In the genomic region with DNA sequence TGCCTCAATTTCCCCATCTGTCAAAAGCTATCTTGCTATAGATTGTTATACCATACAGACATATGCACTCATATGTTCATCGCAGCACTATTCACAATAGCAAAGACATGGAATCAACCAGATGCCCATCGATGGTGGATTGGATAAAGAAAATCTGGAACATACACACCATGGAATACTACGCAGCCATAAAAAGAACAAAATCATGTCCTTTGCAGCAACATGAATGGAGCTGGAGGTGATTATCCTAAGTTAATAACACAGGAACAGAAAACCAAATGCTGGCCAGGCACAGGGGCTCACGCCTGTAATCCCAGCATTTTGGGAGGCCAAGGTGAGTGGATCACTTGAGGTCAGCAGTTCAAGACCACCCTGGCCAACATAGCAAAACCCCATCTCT, we compare ENCODE assay signal across 1 cellular context. TPM values are rescaled to one million over a fixed set of nuclear protein-coding genes. Genes with fewer than 3 reads are reported as not detected.
"Had no signal": no experiment of that assay in that cellular context is flagged by ENCODE, and none has a peak within 500 bp of the region (broad histone marks: within the 10 kb centered on the region; RNA-seq: fewer than 3 reads in every experiment).

No MANE protein-coding gene starts in this region.

RNA-seq across cellular contexts. Expression of a gene that starts 14.2 kb away (rescaled TPM):
- total RNA-seq: RPMI7951 had no signal
